7 cellular contexts compared by ENCODE assay signal in the genomic region with DNA sequence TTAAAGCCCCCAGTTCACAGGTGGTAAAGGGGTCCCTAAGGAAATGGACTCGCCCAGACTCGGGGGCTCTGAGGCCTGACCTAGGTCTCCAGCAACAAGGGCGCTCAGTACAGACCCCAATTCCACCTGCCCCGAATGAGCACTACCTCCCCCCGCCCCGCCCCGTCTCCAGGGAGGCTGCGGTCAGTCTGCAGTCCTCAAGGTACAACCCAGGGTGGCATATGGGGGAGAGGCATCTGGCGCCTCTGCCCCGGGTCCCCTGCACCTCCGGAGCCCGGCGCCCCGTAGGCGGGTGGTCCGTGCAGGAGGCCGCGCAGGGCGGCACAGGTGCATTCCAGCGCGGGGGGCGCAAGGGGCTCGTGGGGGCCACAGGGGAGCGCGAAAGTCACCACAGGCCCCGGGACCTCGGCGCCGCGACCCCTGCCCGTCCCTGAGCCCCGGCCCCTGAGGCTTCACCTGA. TPM values are rescaled to one million over a fixed set of nuclear protein-coding genes. Genes with fewer than 3 reads are reported as not detected.
DNase-seq lines count a peak whose midpoint lies in the region; ATAC-seq and TF ChIP-seq lines count a peak whose summit lies in the region.

No MANE protein-coding gene starts in this region.

- TF ChIP-seq POLR2A in tibial nerve (IDR thresholded peaks at IDR 0.05), result no peak

- intact Hi-C loops in left colon (cut with DNase I, micrococcal nuclease), result no loop called here

- peak overlapping the region; percentile 61 for H3K4me3 Mint-ChIP-seq in activated naive CD8-positive, alpha-beta T cell treated with anti-CD3 and anti-CD28 coated beads, Interleukin-2, amount 50 U/mL, for 24 hours

- peak overlapping the region; percentile 94 to 99 (median 96) for H3K27ac ChIP-seq in tibial nerve

- no peaks in the 10 kb centered on the region for H3K36me3 Mint-ChIP-seq in activated naive CD8-positive, alpha-beta T cell treated with anti-CD3 and anti-CD28 coated beads, Interleukin-2, amount 50 U/mL, for 24 hours (ENCODE audit: low read depth)

- no peak for DNase-seq in activated naive CD8-positive, alpha-beta T cell treated with anti-CD3 and anti-CD28 coated beads, Interleukin-2, amount 50 U/mL, for 24 hours
- DNase-seq in left colon, result peak in 1 of 2 donors; percentile 54
- no peak for DNase-seq in tibial nerve (ENCODE audit: low spot score in 2 of 2)
- DNase-seq in NK-92 treated with Interleukin-12 subunit alpha and Interleukin-12 subunit beta, amount 100 ng/mL, for 24 hours (lab: John Stamatoyannopoulos, UW), result no peak
- no peak for DNase-seq in RPMI8226

- no peaks in the 10 kb centered on the region for H3K9me3 Mint-ChIP-seq in activated naive CD8-positive, alpha-beta T cell treated with anti-CD3 and anti-CD28 coated beads, Interleukin-2, amount 50 U/mL, for 24 hours

- peaks cover 0 to 29% (median 7%) of the 10 kb centered on the region in 3 donors for H3K36me3 ChIP-seq in tibial nerve

- H3K27me3 Mint-ChIP-seq in activated naive CD8-positive, alpha-beta T cell treated with anti-CD3 and anti-CD28 coated beads, Interleukin-2, amount 50 U/mL, for 24 hours, result no peaks in the 10 kb centered on the region

- H3K27ac Mint-ChIP-seq in activated naive CD8-positive, alpha-beta T cell treated with anti-CD3 and anti-CD28 coated beads, Interleukin-2, amount 50 U/mL, for 24 hours, result no peak overlapping the region

- ATAC-seq in GM18909 (IDR thresholded peaks at IDR 0.05; ENCODE audit: poor library complexity, unreplicated experiment), result peak; percentile 22
- ATAC-seq in HG03039 (IDR thresholded peaks at IDR 0.05; ENCODE audit: unreplicated experiment), result peak; percentile 21
- ATAC-seq in activated naive CD8-positive, alpha-beta T cell treated with anti-CD3 and anti-CD28 coated beads, Interleukin-2, amount 50 U/mL, for 24 hours, result peak; percentile 6
- peak; percentile 36 for ATAC-seq in left colon

- no peaks in the 10 kb centered on the region for H3K27me3 ChIP-seq in tibial nerve

- peaks cover 31% of the 10 kb centered on the region for H3K4me1 Mint-ChIP-seq in activated naive CD8-positive, alpha-beta T cell treated with anti-CD3 and anti-CD28 coated beads, Interleukin-2, amount 50 U/mL, for 24 hours

- TF ChIP-seq CTCF in tibial nerve (IDR thresholded peaks at IDR 0.05), result no peak

- TF ChIP-seq EP300 in tibial nerve (IDR thresholded peaks at IDR 0.05), result no peak

- no peaks in the 10 kb centered on the region for H3K9me3 ChIP-seq in tibial nerve

- 4 to 5% methylated on average over 7 to 11 of the region's 32 CpGs for WGBS in tibial nerve, 2 donors

- peak overlapping the region; percentile 70 to 100 (median 98) for H3K4me3 ChIP-seq in tibial nerve

- H3K4me1 ChIP-seq in tibial nerve, result peaks cover 4 to 55% (median 49%) of the 10 kb centered on the region in 4 donors

RNA-seq across cellular contexts. Expression of gene CTSD, which starts 0.4 kb away (rescaled TPM):
- total RNA-seq in left colon (1,000 to 10,000 TPM; 1,016 to 1,279 TPM), tibial nerve (100 to 1,000 TPM; 385 to 583 (median 429) TPM)

RNA-seq across cellular contexts. Expression of gene IFITM10, which starts 13.0 kb away (rescaled TPM):
- total RNA-seq in left colon, result 1 to 10 TPM in 1 of 2 donors, under 1 TPM in 1; 0.87 to 1.7 TPM
- total RNA-seq in tibial nerve, result 10 to 100 TPM in 2 of 4 donors, 1 to 10 TPM in 2; 5.9 to 54.9 (median 13.8) TPM
